ENCODE assay signal across 2 cellular contexts in the genomic region with DNA sequence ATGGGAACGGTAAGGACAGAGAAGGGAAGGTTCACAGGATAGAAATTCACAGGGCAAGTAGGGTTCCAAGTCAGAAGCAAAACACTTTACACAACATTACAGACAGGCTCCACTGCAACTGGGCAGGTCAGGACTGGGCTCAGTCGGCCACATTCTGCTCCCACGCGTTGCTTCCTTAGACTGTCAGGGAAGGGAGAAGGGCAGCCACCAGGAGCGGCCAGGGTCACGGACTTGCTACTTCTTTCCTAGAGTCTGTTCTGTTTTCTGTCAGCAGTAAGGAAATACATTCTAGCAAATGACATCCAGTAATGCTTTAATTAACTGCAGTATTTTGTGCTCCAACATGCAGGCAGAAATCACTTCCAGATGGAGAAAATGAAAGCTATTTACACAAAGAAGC.
TF ChIP-seq lines count a peak whose summit lies in the region.

No MANE protein-coding gene starts in this region.

TF ChIP-seq in liver, 16 proteins besides CTCF, POLR2A, EP300 and RAD21 (continued from another document):
- TF ChIP-seq FOXA1 (IDR thresholded peaks at IDR 0.05) (no peak), EGR1 (IDR thresholded peaks at IDR 0.05; ENCODE audit: low read depth in 2 of 2) (no peak), SP1 (IDR thresholded peaks at IDR 0.05) (peak; percentile 43)
- TF ChIP-seq, protein P1, sequence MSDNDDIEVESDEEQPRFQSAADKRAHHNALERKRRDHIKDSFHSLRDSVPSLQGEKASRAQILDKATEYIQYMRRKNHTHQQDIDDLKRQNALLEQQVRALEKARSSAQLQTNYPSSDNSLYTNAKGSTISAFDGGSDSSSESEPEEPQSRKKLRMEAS (IDR thresholded peaks at IDR 0.05) = no peak
- TF ChIP-seq, protein P2, sequence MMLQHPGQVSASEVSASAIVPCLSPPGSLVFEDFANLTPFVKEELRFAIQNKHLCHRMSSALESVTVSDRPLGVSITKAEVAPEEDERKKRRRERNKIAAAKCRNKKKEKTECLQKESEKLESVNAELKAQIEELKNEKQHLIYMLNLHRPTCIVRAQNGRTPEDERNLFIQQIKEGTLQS (IDR thresholded peaks at IDR 0.05) = no peak
- TF ChIP-seq, protein P3, sequence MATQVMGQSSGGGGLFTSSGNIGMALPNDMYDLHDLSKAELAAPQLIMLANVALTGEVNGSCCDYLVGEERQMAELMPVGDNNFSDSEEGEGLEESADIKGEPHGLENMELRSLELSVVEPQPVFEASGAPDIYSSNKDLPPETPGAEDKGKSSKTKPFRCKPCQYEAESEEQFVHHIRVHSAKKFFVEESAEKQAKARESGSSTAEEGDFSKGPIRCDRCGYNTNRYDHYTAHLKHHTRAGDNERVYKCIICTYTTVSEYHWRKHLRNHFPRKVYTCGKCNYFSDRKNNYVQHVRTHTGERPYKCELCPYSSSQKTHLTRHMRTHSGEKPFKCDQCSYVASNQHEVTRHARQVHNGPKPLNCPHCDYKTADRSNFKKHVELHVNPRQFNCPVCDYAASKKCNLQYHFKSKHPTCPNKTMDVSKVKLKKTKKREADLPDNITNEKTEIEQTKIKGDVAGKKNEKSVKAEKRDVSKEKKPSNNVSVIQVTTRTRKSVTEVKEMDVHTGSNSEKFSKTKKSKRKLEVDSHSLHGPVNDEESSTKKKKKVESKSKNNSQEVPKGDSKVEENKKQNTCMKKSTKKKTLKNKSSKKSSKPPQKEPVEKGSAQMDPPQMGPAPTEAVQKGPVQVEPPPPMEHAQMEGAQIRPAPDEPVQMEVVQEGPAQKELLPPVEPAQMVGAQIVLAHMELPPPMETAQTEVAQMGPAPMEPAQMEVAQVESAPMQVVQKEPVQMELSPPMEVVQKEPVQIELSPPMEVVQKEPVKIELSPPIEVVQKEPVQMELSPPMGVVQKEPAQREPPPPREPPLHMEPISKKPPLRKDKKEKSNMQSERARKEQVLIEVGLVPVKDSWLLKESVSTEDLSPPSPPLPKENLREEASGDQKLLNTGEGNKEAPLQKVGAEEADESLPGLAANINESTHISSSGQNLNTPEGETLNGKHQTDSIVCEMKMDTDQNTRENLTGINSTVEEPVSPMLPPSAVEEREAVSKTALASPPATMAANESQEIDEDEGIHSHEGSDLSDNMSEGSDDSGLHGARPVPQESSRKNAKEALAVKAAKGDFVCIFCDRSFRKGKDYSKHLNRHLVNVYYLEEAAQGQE (IDR thresholded peaks at IDR 0.05) = no peak

TF ChIP-seq in HepG2, 621 proteins besides CTCF, POLR2A, EP300 and RAD21 (continued from another document):
- TF ChIP-seq ZNF407 (CRISPR knock-in tag; IDR thresholded peaks at IDR 0.05; ENCODE audit: not compliant biosample characterization) = no peak
